ENCODE assay signal across 24 cellular contexts in the genomic region with DNA sequence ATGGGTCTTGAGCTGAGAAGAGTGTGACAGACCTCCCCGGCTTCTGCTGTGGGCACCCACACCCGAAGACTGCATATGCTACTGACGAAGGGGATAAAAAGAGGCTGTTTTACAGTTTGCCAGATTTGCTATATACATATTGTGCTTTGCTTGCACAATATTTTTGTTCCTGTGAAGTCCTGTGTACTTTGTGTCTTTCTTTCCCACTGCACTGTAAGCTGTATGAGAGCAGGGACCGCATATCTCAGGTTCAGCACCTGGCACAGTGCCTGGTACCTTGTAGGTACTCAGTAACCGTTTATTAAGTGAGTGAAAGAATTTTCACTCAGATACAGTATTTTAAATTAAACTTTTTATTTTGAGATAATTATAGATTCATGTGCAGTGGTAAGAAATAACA.
"Had no signal": no experiment of that assay in that cellular context is flagged by ENCODE, and none has a peak within 500 bp of the region (broad histone marks: within the 10 kb centered on the region; RNA-seq: fewer than 3 reads in every experiment).

No MANE protein-coding gene starts in this region.

- ATAC-seq: effector memory CD8-positive, alpha-beta T cell; naive thymus-derived CD4-positive, alpha-beta T cell; sciatic nerve; stimulated activated naive CD8-positive, alpha-beta T cell treated with anti-CD3 and anti-CD28 coated beads, Interleukin-15, amount 100 ng/mL, for 72 hours had no signal

- H3K4me3 Mint-ChIP-seq: effector memory CD8-positive, alpha-beta T cell; immature natural killer cell; naive thymus-derived CD4-positive, alpha-beta T cell; nephron; neural progenitor cell; stimulated activated naive CD8-positive, alpha-beta T cell treated with anti-CD3 and anti-CD28 coated beads, Interleukin-15, amount 100 ng/mL, for 72 hours had no signal

- H3K4me3 ChIP-seq: esophagus squamous epithelium, neural progenitor cell, smooth muscle cell, tibial nerve, upper lobe of left lung had no signal

- H3K4me1 Mint-ChIP-seq: immature natural killer cell; neural progenitor cell; stimulated activated naive CD8-positive, alpha-beta T cell treated with anti-CD3 and anti-CD28 coated beads, Interleukin-15, amount 100 ng/mL, for 72 hours had no signal

- H2AFZ ChIP-seq: neural progenitor cell had no signal

- H3K4me1 ChIP-seq: tibial nerve, upper lobe of left lung had no signal

- H3K9ac ChIP-seq: neural progenitor cell had no signal

- H3K9me3 Mint-ChIP-seq: effector memory CD8-positive, alpha-beta T cell; immature natural killer cell; naive thymus-derived CD4-positive, alpha-beta T cell; nephron; neural progenitor cell; stimulated activated naive CD8-positive, alpha-beta T cell treated with anti-CD3 and anti-CD28 coated beads, Interleukin-15, amount 100 ng/mL, for 72 hours had no signal

- H3K27ac ChIP-seq: esophagus squamous epithelium, neural progenitor cell, tibial nerve, upper lobe of left lung had no signal

- DNase-seq: cerebellar nuclear complex; cortex of kidney; effector memory CD8-positive, alpha-beta T cell; erythroblast; esophagus squamous epithelium; foreskin melanocyte; glutamatergic neuron; hypothalamus; immature natural killer cell; midbrain; naive thymus-derived CD4-positive, alpha-beta T cell; retina; stimulated activated CD4-positive, alpha-beta T cell treated with anti-CD3 and anti-CD28 coated beads, Interleukin-12 subunit alpha, Interleukin-12 subunit beta, amount 100 ng/mL, for 4 hours; stimulated activated CD4-positive, alpha-beta T cell treated with anti-CD3 and anti-CD28 coated beads, Interleukin-1b, Interleukin-23, amount 100 ng/mL, for 48 hours; stimulated activated CD4-positive, alpha-beta T cell treated with anti-CD3 and anti-CD28 coated beads, Interleukin-4, amount 100 ng/mL, for 1 hour; stimulated activated CD8-positive, alpha-beta memory T cell treated with anti-CD3 and anti-CD28 coated beads, Interleukin-4, amount 100 ng/mL, for 48 hours; stimulated activated naive CD4-positive, alpha-beta T cell; stimulated activated naive CD8-positive, alpha-beta T cell treated with anti-CD3 and anti-CD28 coated beads, Interleukin-15, amount 100 ng/mL, for 72 hours; upper lobe of left lung had no signal

- H3K27ac Mint-ChIP-seq: effector memory CD8-positive, alpha-beta T cell; immature natural killer cell; naive thymus-derived CD4-positive, alpha-beta T cell; nephron; neural progenitor cell; stimulated activated naive CD8-positive, alpha-beta T cell treated with anti-CD3 and anti-CD28 coated beads, Interleukin-15, amount 100 ng/mL, for 72 hours had no signal

- H3K9me3 ChIP-seq: esophagus squamous epithelium, tibial nerve, upper lobe of left lung had no signal

- H3K4me2 ChIP-seq: neural progenitor cell, smooth muscle cell had no signal

- H3K27me3 ChIP-seq: esophagus squamous epithelium, neural progenitor cell, tibial nerve, upper lobe of left lung had no signal

- H3K36me3 ChIP-seq: esophagus squamous epithelium, neural progenitor cell, upper lobe of left lung had no signal
